Comparison of ENCODE assay signal across 11 cellular contexts in the genomic region with DNA sequence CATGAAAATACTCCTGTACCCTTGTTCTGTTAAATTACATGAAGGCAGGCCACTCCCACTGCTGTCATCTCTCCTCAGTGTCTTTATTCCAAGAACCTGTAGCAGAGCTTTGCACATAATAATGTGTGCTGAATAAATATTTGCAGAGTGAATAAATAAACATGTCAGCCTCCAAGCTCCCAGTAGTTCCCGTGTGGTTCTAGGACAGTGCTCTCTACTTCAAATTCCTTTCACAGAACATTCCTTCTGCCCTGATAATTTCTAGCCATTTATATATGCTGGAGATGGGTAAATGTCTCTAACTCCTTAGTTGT.
DNase-seq lines count a peak whose midpoint lies in the region; ATAC-seq and TF ChIP-seq lines count a peak whose summit lies in the region.
"Had no signal": no experiment of that assay in that cellular context is flagged by ENCODE, and none has a peak within 500 bp of the region (broad histone marks: within the 10 kb centered on the region; RNA-seq: fewer than 3 reads in every experiment).

No MANE protein-coding gene starts in this region.

- peaks cover 2% of the 10 kb centered on the region for H3K4me1 ChIP-seq in RWPE2 (ENCODE audit: insufficient read depth, poor library complexity, severe bottlenecking)

- H3K27ac ChIP-seq in RWPE2 (ENCODE audit: poor library complexity, severe bottlenecking), result no peak overlapping the region
- H3K27ac ChIP-seq in coronary artery, result no peak overlapping the region

- DNase-seq in COLO668 (lab: John Stamatoyannopoulos, UW; ENCODE audit: unreplicated experiment), result peak; percentile 54
- no peak for DNase-seq in RWPE2 (ENCODE audit: low spot score)
- no peak for DNase-seq in NCI-H82 (lab: John Stamatoyannopoulos, UW)
- no peak for DNase-seq in coronary artery (ENCODE audit: low spot score)
- no peak for DNase-seq in medulla oblongata (ENCODE audit: extremely low spot score)
- no peak for DNase-seq in GM20000 (ENCODE audit: low spot score)
- DNase-seq: head of caudate nucleus, NCI-H1694 treated with DMSO at 0.1 percent for 48 hours, T-helper 9 cell had no signal

- H3K27me3 ChIP-seq in RWPE2 (ENCODE audit: insufficient read depth, poor library complexity, severe bottlenecking), result no peaks in the 10 kb centered on the region

- TF ChIP-seq CTCF in RWPE2 (IDR thresholded peaks at IDR 0.05; ENCODE audit: poor library complexity, severe bottlenecking), result no peak
- no peak for TF ChIP-seq CTCF in coronary artery (IDR thresholded peaks at IDR 0.05)
- no peak for TF ChIP-seq CTCF in GM20000 (IDR thresholded peaks at IDR 0.05; ENCODE audit: extremely low read depth, missing control alignments)

- no peaks in the 10 kb centered on the region for H3K36me3 ChIP-seq in RWPE2 (ENCODE audit: low read depth)

- ATAC-seq in GM19351 (IDR thresholded peaks at IDR 0.05; ENCODE audit: unreplicated experiment), result peak; percentile 37
- peak; percentile 22 for ATAC-seq in HG03159 (IDR thresholded peaks at IDR 0.05; ENCODE audit: unreplicated experiment)
- ATAC-seq in RWPE2 (ENCODE audit: low read depth), result peak; percentile 25; the same call in 1 of the 3 replicates

- no peaks in the 10 kb centered on the region for H3K9me3 ChIP-seq in RWPE2 (ENCODE audit: severe bottlenecking)

- no peak overlapping the region for H3K4me3 ChIP-seq in RWPE2 (ENCODE audit: severe bottlenecking)
- no peak overlapping the region for H3K4me3 ChIP-seq in coronary artery
